ENCODE assay signal across 2 cellular contexts in the genomic region with DNA sequence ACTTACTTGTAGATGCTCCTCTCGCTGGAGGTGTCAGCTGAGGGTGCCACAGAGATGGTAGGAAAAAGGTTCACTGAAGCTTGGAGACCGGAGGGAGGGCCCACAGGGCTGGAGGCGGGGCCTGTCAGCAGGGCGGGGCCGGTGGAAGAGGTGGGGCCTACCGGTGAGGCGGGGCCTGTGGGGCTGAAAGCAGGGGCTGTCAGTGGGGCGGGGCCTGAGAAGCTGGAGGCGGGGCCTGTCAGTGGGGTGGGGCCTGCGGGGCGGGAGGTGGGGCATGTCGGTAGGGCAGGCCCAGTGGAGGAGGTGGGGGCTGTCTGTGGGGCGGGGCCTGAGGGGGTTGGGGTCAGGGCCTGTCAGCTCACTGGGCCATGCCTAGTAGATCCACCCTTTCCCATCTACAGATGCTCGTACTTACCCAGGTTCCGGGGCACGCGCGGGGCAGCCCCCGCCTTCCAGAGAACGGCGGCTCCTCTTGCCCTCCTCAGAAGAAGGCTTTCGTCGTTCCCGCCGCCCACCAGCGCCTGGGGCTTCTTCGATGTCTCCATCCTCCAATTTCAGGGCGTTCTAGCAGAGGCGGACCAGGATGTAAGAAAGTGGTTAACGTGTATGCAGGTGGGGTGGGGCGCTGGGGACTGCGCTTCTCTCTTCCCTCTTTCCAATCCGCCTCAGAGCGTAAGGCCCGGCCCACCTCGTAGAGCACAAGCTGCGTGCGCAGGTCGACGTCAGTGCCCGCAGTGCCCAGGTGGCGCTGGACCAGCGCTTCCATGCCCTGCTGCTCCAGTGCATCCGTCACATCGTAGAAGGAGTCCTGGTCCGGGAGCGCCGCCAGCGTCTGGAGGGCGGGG.
TF ChIP-seq lines count a peak whose summit lies in the region.

No MANE protein-coding gene starts in this region.

TF ChIP-seq in HEK293T, 16 proteins besides CTCF, POLR2A, EP300 and RAD21:
- TF ChIP-seq TARDBP (IDR thresholded peaks at IDR 0.05) (no peak), SUZ12 (IDR thresholded peaks at IDR 0.05) (no peak), ZNF384 (IDR thresholded peaks at IDR 0.05) (no peak), SP1 (IDR thresholded peaks at IDR 0.05) (no peak), FOXM1 (IDR thresholded peaks at IDR 0.05; ENCODE audit: borderline replicate concordance) (no peak), FOXK2 (IDR thresholded peaks at IDR 0.05) (no peak), ELF4 (IDR thresholded peaks at IDR 0.05) (no peak), NFRKB (IDR thresholded peaks at IDR 0.05) (no peak)
- TF ChIP-seq, protein P1, sequence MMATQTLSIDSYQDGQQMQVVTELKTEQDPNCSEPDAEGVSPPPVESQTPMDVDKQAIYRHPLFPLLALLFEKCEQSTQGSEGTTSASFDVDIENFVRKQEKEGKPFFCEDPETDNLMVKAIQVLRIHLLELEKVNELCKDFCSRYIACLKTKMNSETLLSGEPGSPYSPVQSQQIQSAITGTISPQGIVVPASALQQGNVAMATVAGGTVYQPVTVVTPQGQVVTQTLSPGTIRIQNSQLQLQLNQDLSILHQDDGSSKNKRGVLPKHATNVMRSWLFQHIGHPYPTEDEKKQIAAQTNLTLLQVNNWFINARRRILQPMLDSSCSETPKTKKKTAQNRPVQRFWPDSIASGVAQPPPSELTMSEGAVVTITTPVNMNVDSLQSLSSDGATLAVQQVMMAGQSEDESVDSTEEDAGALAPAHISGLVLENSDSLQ (IDR thresholded peaks at IDR 0.05), result no peak

TF ChIP-seq in GM12878, 131 proteins besides CTCF, POLR2A, EP300 and RAD21:
- no peak for TF ChIP-seq CBFB (IDR thresholded peaks at IDR 0.05; ENCODE audit: low read depth)
- TF ChIP-seq CBX3 (IDR thresholded peaks at IDR 0.05; ENCODE audit: borderline replicate concordance, low read depth), result no peak
- no peak for TF ChIP-seq YBX1 (IDR thresholded peaks at IDR 0.05)
- no peak for TF ChIP-seq NBN (IDR thresholded peaks at IDR 0.05)
- no peak for TF ChIP-seq MTA2 (IDR thresholded peaks at IDR 0.05; ENCODE audit: low read depth)
- TF ChIP-seq NFYA (IDR thresholded peaks at IDR 0.05; ENCODE audit: borderline replicate concordance, low read depth, low read length), result no peak
- no peak for TF ChIP-seq ZNF384 (IDR thresholded peaks at IDR 0.05; ENCODE audit: borderline replicate concordance, low read depth, low read length)
- TF ChIP-seq BCLAF1 (IDR thresholded peaks at IDR 0.05), result no peak
- TF ChIP-seq BMI1 (IDR thresholded peaks at IDR 0.05; ENCODE audit: borderline replicate concordance), result no peak
